ENCODE assay signal across 18 cellular contexts in the genomic region with DNA sequence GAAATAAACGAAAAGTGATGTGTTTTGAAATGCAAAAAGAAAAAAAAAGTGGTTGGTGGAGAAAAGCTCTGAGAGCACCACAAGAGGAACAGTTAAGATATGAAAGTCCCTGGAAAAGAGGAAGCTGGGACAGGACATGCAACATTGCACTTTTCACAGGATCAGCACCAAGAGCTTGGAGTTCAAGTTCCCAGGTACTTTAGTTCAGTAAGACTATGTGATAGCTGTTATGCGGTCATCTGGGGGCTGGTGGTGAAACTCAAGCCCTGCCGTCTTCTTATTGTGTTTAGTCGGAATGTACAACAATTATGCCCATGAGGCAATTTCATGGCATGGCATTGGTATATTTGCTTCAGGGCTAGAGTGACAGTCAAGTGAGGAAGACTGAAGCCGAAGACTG. TPM values are rescaled to one million over a fixed set of nuclear protein-coding genes. Genes with fewer than 3 reads are reported as not detected.
"Had no signal": no experiment of that assay in that cellular context is flagged by ENCODE, and none has a peak within 500 bp of the region (broad histone marks: within the 10 kb centered on the region; RNA-seq: fewer than 3 reads in every experiment).

No MANE protein-coding gene starts in this region.

- H3K27me3 ChIP-seq: neural progenitor cell, pancreas, thyroid gland, vagina had no signal

- H3K9me3 ChIP-seq: lower lobe of right lung, pancreas, thyroid gland, vagina had no signal

- FAIRE-seq: frontal cortex, kidney, pancreas had no signal

- H3K9ac ChIP-seq: neural progenitor cell had no signal

- H3K4me3 ChIP-seq: coronary artery, lower lobe of right lung, neural progenitor cell, pancreas, skin epidermis, thyroid gland, vagina had no signal

- H3K27ac ChIP-seq: lower lobe of right lung, neural progenitor cell, pancreas, skin epidermis, thyroid gland, vagina had no signal

- DNase-seq: activated CD4-positive, alpha-beta T cell treated with anti-CD3 and anti-CD28 coated beads for 4 hours; activated naive CD4-positive, alpha-beta T cell treated with anti-CD3 and anti-CD28 coated beads for 36 hours; caudate nucleus; effector memory CD4-positive, alpha-beta T cell; kidney; lower lobe of right lung; midbrain; pancreas; retina; T-helper 9 cell; thyroid gland had no signal

- H3K4me2 ChIP-seq: neural progenitor cell had no signal

- H3K36me3 ChIP-seq: lower lobe of right lung, neural progenitor cell, pancreas, thyroid gland, vagina had no signal

- ATAC-seq: stimulated activated effector memory CD8-positive, alpha-beta T cell treated with anti-CD3 and anti-CD28 coated beads, Interleukin-12 subunit alpha, Interleukin-12 subunit beta, amount 100 ng/mL, for 72 hours had no signal

- H2AFZ ChIP-seq: neural progenitor cell had no signal

- H3K4me1 ChIP-seq: lower lobe of right lung, neural progenitor cell, pancreas, thyroid gland, vagina had no signal

RNA-seq across cellular contexts. Expression of a gene that starts 17.0 kb away (rescaled TPM):
- total RNA-seq: activated naive CD4-positive, alpha-beta T cell treated with anti-CD3 and anti-CD28 coated beads for 36 hours; fibroblast of lung had no signal
- polyA plus RNA-seq: fibroblast of lung had no signal

RNA-seq across cellular contexts. Expression of a gene that starts 20.5 kb away (rescaled TPM):
- total RNA-seq: activated naive CD4-positive, alpha-beta T cell treated with anti-CD3 and anti-CD28 coated beads for 36 hours; fibroblast of lung; frontal cortex had no signal
- polyA plus RNA-seq: fibroblast of lung had no signal
